In the genomic region with DNA sequence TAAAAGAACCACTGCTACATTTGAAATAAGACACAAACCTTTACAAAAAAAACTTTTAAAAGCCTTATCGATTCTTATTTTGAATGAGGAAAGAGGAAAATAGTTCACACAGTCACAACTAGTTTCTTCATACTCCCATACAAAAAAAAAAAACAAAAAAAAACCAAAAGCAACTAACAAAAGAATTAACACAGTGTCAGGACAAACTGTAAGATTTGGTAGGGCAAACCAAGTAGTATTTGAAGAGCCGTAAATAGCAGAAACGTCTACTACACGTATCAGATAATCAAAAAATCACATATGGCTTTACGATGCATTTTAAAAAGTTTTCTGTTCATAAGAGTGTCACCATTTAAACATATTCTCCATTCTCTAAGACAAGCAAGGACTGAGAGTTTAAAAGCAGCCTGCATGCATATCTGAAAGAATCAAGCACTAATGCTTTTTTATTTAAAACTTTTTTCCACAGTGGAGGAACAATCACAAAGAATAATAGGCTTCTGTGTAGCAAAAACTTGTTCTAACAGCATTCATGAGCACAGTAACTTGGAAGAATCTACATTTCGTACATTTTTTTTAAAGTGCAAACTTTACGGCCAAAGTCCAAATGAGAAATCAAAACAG, we compare ENCODE assay signal across 8 cellular contexts. TPM values are rescaled to one million over a fixed set of nuclear protein-coding genes. Genes with fewer than 3 reads are reported as not detected.
DNase-seq lines count a peak whose midpoint lies in the region; ATAC-seq and TF ChIP-seq lines count a peak whose summit lies in the region.

No MANE protein-coding gene starts in this region.

- H3K9me3 Mint-ChIP-seq in naive thymus-derived CD8-positive, alpha-beta T cell = no peaks in the 10 kb centered on the region

- H3K36me3 ChIP-seq in duodenal mucosa (ENCODE audit: control insufficient read depth in 1 of 2, insufficient read depth in 2 of 2, low read length in 2 of 2) = no peaks in the 10 kb centered on the region

- no peak for DNase-seq in AG10803 (ENCODE audit: low read depth)
- no peak for DNase-seq in LNCaP clone FGC (ENCODE audit: low read depth)
- no peak for DNase-seq in naive thymus-derived CD8-positive, alpha-beta T cell
- no peak for DNase-seq in RWPE1 (ENCODE audit: low spot score)
- no peak for DNase-seq in activated gamma-delta T cell (lab: John Stamatoyannopoulos, UW)

- peak overlapping the region; percentile 71 for H3K4me3 ChIP-seq in AG10803 (ENCODE audit: low read length)
- H3K4me3 ChIP-seq in LNCaP clone FGC (ENCODE audit: low read depth, low read length) = peak overlapping the region; percentile 94
- H3K4me3 ChIP-seq in duodenal mucosa (ENCODE audit: low read depth in 1 of 2, low read length in 2 of 2) = peak overlapping the region; percentile 89 to 94

- POLR2A ChIA-PET in naive thymus-derived CD8-positive, alpha-beta T cell (lab: Charles Lee) = interaction anchor here (0.7 to 3.0 kb wide), 3 partner anchors 14 to 127 kb away, joined by 3 to 18 read pairs (median 4); no protein-coding TSS in a partner anchor
- POLR2A ChIA-PET in RWPE1 (lab: Yijun Ruan, JAX; ENCODE audit: low non-redundant PET) = no interaction called here

- no peaks in the 10 kb centered on the region for H3K36me3 Mint-ChIP-seq in naive thymus-derived CD8-positive, alpha-beta T cell

- no peaks in the 10 kb centered on the region for H3K27me3 Mint-ChIP-seq in naive thymus-derived CD8-positive, alpha-beta T cell

- H3K4me1 ChIP-seq in duodenal mucosa (ENCODE audit: control insufficient read depth in 1 of 2, insufficient read depth in 2 of 2, low read length in 2 of 2) = peaks cover 31 to 38% of the 10 kb centered on the region in 2 donors

- H3K27ac ChIP-seq in duodenal mucosa (ENCODE audit: low read depth, low read length) = peak overlapping the region; percentile 96
- H3K27ac ChIP-seq in RWPE1 = no peak overlapping the region

- no peak for TF ChIP-seq CTCF in AG10803 (conservative IDR thresholded peaks at IDR 0.05; ENCODE audit: low read length)
- no peak for TF ChIP-seq CTCF in LNCaP clone FGC (IDR thresholded peaks at IDR 0.05; ENCODE audit: control insufficient read depth, extremely low read depth, insufficient read depth)
- TF ChIP-seq CTCF in RWPE1 (conservative IDR thresholded peaks at IDR 0.05; ENCODE audit: low read depth) = no peak

- no peaks in the 10 kb centered on the region for H3K27me3 ChIP-seq in duodenal mucosa (ENCODE audit: control insufficient read depth in 1 of 2, insufficient read depth in 2 of 2, low read length in 2 of 2)

- H3K27ac Mint-ChIP-seq in naive thymus-derived CD8-positive, alpha-beta T cell = peak overlapping the region; percentile 83 to 98 (median 96)

- peaks cover 28 to 65% (median 55%) of the 10 kb centered on the region in 4 donors for H3K4me1 Mint-ChIP-seq in naive thymus-derived CD8-positive, alpha-beta T cell

- peak overlapping the region; percentile 96 to 100 (median 98) for H3K4me3 Mint-ChIP-seq in naive thymus-derived CD8-positive, alpha-beta T cell

- H3K9ac ChIP-seq in duodenal mucosa (ENCODE audit: low read depth in 1 of 2, low read length in 2 of 2) = peak overlapping the region; percentile 84 to 100

- CTCF ChIA-PET in RWPE1 (lab: Yijun Ruan, JAX) = interaction anchor here (0.7 to 1.3 kb wide), 2 partner anchors 13 to 25 kb away, joined by 3 to 9 read pairs; no protein-coding TSS in a partner anchor

- no peaks in the 10 kb centered on the region for H3K9me3 ChIP-seq in duodenal mucosa (ENCODE audit: control insufficient read depth in 1 of 2, low read length in 2 of 2)

- ATAC-seq in naive thymus-derived CD8-positive, alpha-beta T cell = no peak
- ATAC-seq in GM18907 (IDR thresholded peaks at IDR 0.05; ENCODE audit: unreplicated experiment) = no peak
- ATAC-seq in GM18519 (IDR thresholded peaks at IDR 0.05; ENCODE audit: low FRiP score, unreplicated experiment) = no peak

RNA-seq across cellular contexts. Expression of gene PICALM, which starts 2.2 kb away (rescaled TPM):
- 100 to 1,000 TPM; 104 to 112 TPM for total RNA-seq in naive thymus-derived CD8-positive, alpha-beta T cell
- polyA plus RNA-seq in naive thymus-derived CD8-positive, alpha-beta T cell = 10 to 100 TPM; 10.4 to 12.0 (median 11.8) TPM
